1 cellular context compared by ENCODE assay signal in genomic region chr6:35722121-35722761, GRCh38.
TF ChIP-seq lines count a peak whose summit lies in the region.

No MANE protein-coding gene starts in this region.

TF ChIP-seq in WTC11, 78 proteins besides CTCF, POLR2A, EP300 and RAD21 (continued from another document):
- TF ChIP-seq PRDM15 (CRISPR knock-in tag; IDR thresholded peaks at IDR 0.05): no peak
- TF ChIP-seq HMGA2 (CRISPR knock-in tag; IDR thresholded peaks at IDR 0.05): no peak
- TF ChIP-seq NR2C2 (CRISPR knock-in tag; IDR thresholded peaks at IDR 0.05): no peak
- no peak for TF ChIP-seq PREB (CRISPR knock-in tag; IDR thresholded peaks at IDR 0.05; ENCODE audit: borderline replicate concordance)
- TF ChIP-seq ATF2 (CRISPR knock-in tag; IDR thresholded peaks at IDR 0.05; ENCODE audit: borderline replicate concordance, low read depth): no peak
- TF ChIP-seq AR (CRISPR knock-in tag; IDR thresholded peaks at IDR 0.05): no peak
- no peak for TF ChIP-seq FOXP4 (CRISPR knock-in tag; IDR thresholded peaks at IDR 0.05)
- no peak for TF ChIP-seq USF1 (CRISPR knock-in tag; IDR thresholded peaks at IDR 0.05)
- no peak for TF ChIP-seq STAT6 (CRISPR knock-in tag; conservative IDR thresholded peaks at IDR 0.05; ENCODE audit: low read depth)
